9 cellular contexts compared by ENCODE assay signal in genomic region chr15:41775651-41776050, GRCh38. TPM values are rescaled to one million over a fixed set of nuclear protein-coding genes. Genes with fewer than 3 reads are reported as not detected.
DNase-seq lines count a peak whose midpoint lies in the region; ATAC-seq and TF ChIP-seq lines count a peak whose summit lies in the region.
"Had no signal": no experiment of that assay in that cellular context is flagged by ENCODE, and none has a peak within 500 bp of the region (broad histone marks: within the 10 kb centered on the region; RNA-seq: fewer than 3 reads in every experiment).

No MANE protein-coding gene starts in this region.

- H3K9me3 Mint-ChIP-seq in MCF 10A (ENCODE audit: unreplicated experiment): no peaks in the 10 kb centered on the region

- no peaks in the 10 kb centered on the region for H3K27me3 Mint-ChIP-seq in MCF 10A (ENCODE audit: insufficient read depth, unreplicated experiment)

- H3K27ac Mint-ChIP-seq in MCF 10A (ENCODE audit: low read depth, unreplicated experiment): peak overlapping the region; percentile 85

- H3K36me3 Mint-ChIP-seq in MCF 10A (ENCODE audit: insufficient read depth, unreplicated experiment): peaks cover 13% of the 10 kb centered on the region

- H3K27me3 ChIP-seq in A673 (replicated peaks; ENCODE audit: insufficient read depth, low read depth, low read length, poor library complexity): no peaks in the 10 kb centered on the region
- no peaks in the 10 kb centered on the region for H3K27me3 ChIP-seq in HUES64 (ENCODE audit: insufficient read depth, low read length)
- no peaks in the 10 kb centered on the region for H3K27me3 ChIP-seq in mucosa of stomach (ENCODE audit: control insufficient read depth, insufficient read depth, low read length)

- H3K9me3 ChIP-seq in A673 (ENCODE audit: low read depth, low read length, poor library complexity, severe bottlenecking) (no peaks in the 10 kb centered on the region), HUES64 (ENCODE audit: insufficient read depth, low read depth, low read length) (no peaks in the 10 kb centered on the region), mucosa of stomach (ENCODE audit: control insufficient read depth, low read length) (no peaks in the 10 kb centered on the region)

- TF ChIP-seq CTCF in A673 (conservative IDR thresholded peaks at IDR 0.05; ENCODE audit: low read depth, low read length): no peak
- TF ChIP-seq CTCF in MCF 10A (IDR thresholded peaks at IDR 0.05; ENCODE audit: unreplicated experiment): no peak

- H3K4me3 ChIP-seq in A673 (ENCODE audit: low read depth, low read length, poor library complexity, severe bottlenecking) (peak overlapping the region; percentile 65), HUES64 (ENCODE audit: low read length) (peak overlapping the region; percentile 72), mucosa of stomach (ENCODE audit: low read length) (peak overlapping the region; percentile 79)

- no peak overlapping the region for H3K9ac ChIP-seq in HUES64 (ENCODE audit: low read depth, low read length)
- H3K9ac ChIP-seq in mucosa of stomach (ENCODE audit: low read length): peak overlapping the region; percentile 71

- ATAC-seq in HG02970 (IDR thresholded peaks at IDR 0.05; ENCODE audit: low FRiP score, unreplicated experiment): no peak
- ATAC-seq in GM19023 (IDR thresholded peaks at IDR 0.05; ENCODE audit: unreplicated experiment): no peak

- POLR2A ChIA-PET in A673 (lab: Charles Lee; ENCODE audit: low non-redundant PET): no interaction called here
- POLR2A ChIA-PET in MCF 10A (lab: Yijun Ruan, JAX): interaction anchor here (0.6 to 19.2 kb wide), 6 partner anchors 17 to 782 kb away, joined by 3 to 486 read pairs (median 12); partner anchors contain the start of genes EHD4 and JMJD7

- DNase-seq in A673 (ENCODE audit: low spot score) (no peak), MCF 10A (ENCODE audit: unreplicated experiment) (peak; percentile 77), anterior cingulate cortex (lab: John Stamatoyannopoulos, UW) (no peak)
- no peak for DNase-seq in effector CD4-positive, alpha-beta T cell
- DNase-seq: NCI-H524 treated with DMSO at 0.1 percent for 48 hours had no signal

- no peak overlapping the region for H3K27ac ChIP-seq in A673 (ENCODE audit: low read depth, low read length, poor library complexity, severe bottlenecking)
- no peak overlapping the region for H3K27ac ChIP-seq in HUES64 (ENCODE audit: low read depth, low read length)

- peak overlapping the region; percentile 92 for H3K4me3 Mint-ChIP-seq in MCF 10A (ENCODE audit: unreplicated experiment)

- H3K4me1 ChIP-seq in A673 (ENCODE audit: insufficient read depth, low read length, poor library complexity, severe bottlenecking) (peaks cover 35% of the 10 kb centered on the region), HUES64 (ENCODE audit: insufficient read depth, low read length) (peaks cover 45% of the 10 kb centered on the region), mucosa of stomach (ENCODE audit: control insufficient read depth, insufficient read depth, low read length) (peaks cover 22% of the 10 kb centered on the region)

- H3K4me1 Mint-ChIP-seq in MCF 10A (ENCODE audit: insufficient read depth, unreplicated experiment): peaks cover 49% of the 10 kb centered on the region

- no TSS peak for BruUV-seq in A673 (replicated peaks; lab: Mats Ljungman, UMichigan)
- BruUV-seq in MCF 10A (replicated peaks; lab: Mats Ljungman, UMichigan): TSS peak; percentile 29

- 53% methylated on average over 2 of the region's 2 CpGs for WGBS in HUES64

- CTCF ChIA-PET in A673 (lab: Charles Lee): no interaction called here
- CTCF ChIA-PET in MCF 10A (lab: Yijun Ruan, JAX): interaction anchor here (0.9 to 11.2 kb wide), 4 partner anchors 25 to 171 kb away, joined by 3 to 249 read pairs (median 75); no protein-coding TSS in a partner anchor

- intact Hi-C loops in A673 (cut with micrococcal nuclease; ENCODE audit: unreplicated experiment): loop anchor here (2.0 kb wide), 1 partner anchor 35 kb away; no protein-coding TSS in a partner anchor
- intact Hi-C loops in MCF 10A (cut with micrococcal nuclease): no loop called here

- no peaks in the 10 kb centered on the region for H3K36me3 ChIP-seq in A673 (ENCODE audit: insufficient read depth, low read length, poor library complexity, severe bottlenecking)
- H3K36me3 ChIP-seq in HUES64 (ENCODE audit: insufficient read depth, low read length): no peaks in the 10 kb centered on the region
- H3K36me3 ChIP-seq in mucosa of stomach (ENCODE audit: control insufficient read depth, insufficient read depth, low read length): no peaks in the 10 kb centered on the region

RNA-seq across cellular contexts. Expression of gene MAPKBP1, which starts 1.4 kb away (rescaled TPM):
- total RNA-seq in A673 (2021) (29.3 and 30.7 TPM in 2 replicates), MCF 10A (2022) (33.2 and 35.0 TPM in 2 replicates)
- polyA plus RNA-seq in HUES64 (2013, experiment 1 of 2): 5.9 TPM
- polyA plus RNA-seq in HUES64 (2013, experiment 2 of 2): 7.7 TPM

RNA-seq across cellular contexts. Expression of gene JMJD7, which starts 52.2 kb away (rescaled TPM):
- total RNA-seq in A673 (2021): 18.3 and 18.8 TPM in 2 replicates
- polyA plus RNA-seq in HUES64 (2013, experiment 1 of 2): 7.2 TPM
- polyA plus RNA-seq in HUES64 (2013, experiment 2 of 2): 8.3 TPM
- 9.2 and 13.3 TPM in 2 replicates for total RNA-seq in MCF 10A (2022)
